Comparison of ENCODE assay signal across 10 cellular contexts in the genomic region with DNA sequence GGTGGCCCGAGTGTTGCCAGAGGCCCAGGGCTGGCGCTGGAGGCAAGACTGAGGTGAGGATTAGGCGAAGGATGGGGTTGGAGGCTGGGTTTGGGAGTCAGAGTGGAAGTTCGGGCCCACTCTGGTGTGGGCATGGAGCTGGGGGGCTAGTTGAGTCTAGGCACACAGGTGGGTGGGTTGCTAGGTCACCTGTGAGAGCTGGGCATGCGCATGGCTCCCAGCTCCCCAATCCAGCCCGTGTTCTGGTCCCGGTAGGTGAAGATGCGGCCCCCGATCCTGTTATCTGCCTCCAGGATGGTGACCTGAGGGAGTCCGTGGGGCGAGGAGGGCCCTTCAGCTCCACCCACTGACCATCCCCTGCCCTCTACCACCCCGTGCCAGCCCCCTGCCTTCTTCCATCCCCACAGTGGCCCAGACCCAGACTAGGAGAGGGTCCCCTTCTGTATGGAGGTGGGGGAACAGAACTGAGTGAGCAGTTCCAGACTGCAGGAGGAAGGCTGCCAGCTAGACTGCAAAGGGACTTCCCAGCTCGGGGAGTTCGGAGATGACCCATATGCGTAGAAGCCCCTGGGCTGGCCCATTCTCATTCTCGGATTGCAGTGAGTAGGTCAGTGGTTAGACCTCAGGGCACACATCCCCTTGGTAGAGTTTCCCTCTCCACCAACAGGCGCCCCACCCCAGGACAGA. TPM values are rescaled to one million over a fixed set of nuclear protein-coding genes. Genes with fewer than 3 reads are reported as not detected.
A peak's percentile ranks its signal among the peaks of the same experiment; 100 is the strongest.
DNase-seq lines count a peak whose midpoint lies in the region; ATAC-seq and TF ChIP-seq lines count a peak whose summit lies in the region.
"Had no signal": no experiment of that assay in that cellular context is flagged by ENCODE, and none has a peak within 500 bp of the region (broad histone marks: within the 10 kb centered on the region; RNA-seq: fewer than 3 reads in every experiment).

No MANE protein-coding gene starts in this region.

- H3K23ac ChIP-seq in neuronal stem cell (ENCODE audit: low read depth, low read length, poor library complexity), result peak overlapping the region; percentile 55

- H2AK5ac ChIP-seq in neuronal stem cell (ENCODE audit: low read depth, low read length), result peak overlapping the region; percentile 84

- peaks cover 0 to 14% (median 3%) of the 10 kb centered on the region in 3 experiments for H3K27me3 ChIP-seq in neuronal stem cell (ENCODE audit: control insufficient read depth in 3 of 3, insufficient read depth in 3 of 3, low read depth in 1 of 3, low read length in 3 of 3)
- H3K27me3 ChIP-seq in dorsolateral prefrontal cortex, result peaks cover 0 to 5% (median 0%) of the 10 kb centered on the region in 45 donors

- no peak for TF ChIP-seq CTCF in dorsolateral prefrontal cortex (IDR thresholded peaks at IDR 0.05 in 54 of 56, conservative IDR thresholded peaks at IDR 0.05 in 2 of 56; ENCODE audit: low read depth in 1 of 56, partially characterized antibody in 56 of 56)

- H3K9ac ChIP-seq in neuronal stem cell (ENCODE audit: low read depth, low read length, poor library complexity), result no peak overlapping the region

- peak; percentile 44 for DNase-seq in Daoy (ENCODE audit: low read depth)
- DNase-seq in T-helper 9 cell, result peak; percentile 27
- no peak for DNase-seq in neuronal stem cell (ENCODE audit: low spot score)
- no peak for DNase-seq in SKM-1 treated with dmso at 0.1 percent for 144 hours (lab: John Stamatoyannopoulos, UW; ENCODE audit: unreplicated experiment)
- DNase-seq in middle frontal gyrus (ENCODE audit: extremely low spot score, low spot score), result no peak
- DNase-seq in dorsolateral prefrontal cortex, result no peak
- DNase-seq: NCI-H2171 treated with DMSO at 0.1 percent for 48 hours had no signal

- peaks cover 5 to 9% of the 10 kb centered on the region in 2 donors for H3K4me1 ChIP-seq in neuronal stem cell (ENCODE audit: control insufficient read depth in 2 of 2, insufficient read depth in 1 of 2, low read depth in 1 of 2, low read length in 2 of 2)
- H3K4me1 ChIP-seq: HAP-1 had no signal

- H3K14ac ChIP-seq in neuronal stem cell (ENCODE audit: low read length), result no peak overlapping the region

- H2BK15ac ChIP-seq in neuronal stem cell (ENCODE audit: low read length), result peak overlapping the region; percentile 67

- no peaks in the 10 kb centered on the region for H3K79me1 ChIP-seq in neuronal stem cell (ENCODE audit: low read depth, low read length)

- H2BK120ac ChIP-seq in neuronal stem cell (ENCODE audit: low read depth, low read length), result no peak overlapping the region

- H2BK12ac ChIP-seq in neuronal stem cell (ENCODE audit: low read length), result peak overlapping the region; percentile 6

- no CpG with 5 or more reads among the region's 17 CpGs for WGBS in neuronal stem cell (ENCODE audit: extremely low coverage in 2 of 2, insufficient read length in 2 of 2, insufficient replicate concordance in 1 of 2), 2 donors

- H4K91ac ChIP-seq in neuronal stem cell (ENCODE audit: low read depth, low read length, poor library complexity), result no peak overlapping the region

- intact Hi-C loops in dorsolateral prefrontal cortex (cut with DNase I), result no loop called here

- no peak overlapping the region for H2AFZ ChIP-seq in neuronal stem cell (ENCODE audit: low read length)

- no peak overlapping the region for H2BK5ac ChIP-seq in neuronal stem cell (ENCODE audit: low read length)

- H3K36me3 ChIP-seq in neuronal stem cell (replicated peaks in 1 of 2; ENCODE audit: control insufficient read depth in 2 of 2, insufficient read depth in 2 of 2, low read length in 2 of 2), result no peaks in the 10 kb centered on the region
- H3K36me3 ChIP-seq: HAP-1 had no signal

- peak; percentile 27 for ATAC-seq in GM18502 (IDR thresholded peaks at IDR 0.05; ENCODE audit: poor library complexity, unreplicated experiment)

- H3K27ac ChIP-seq in neuronal stem cell (replicated peaks; ENCODE audit: low read length), result no peak overlapping the region
- H3K27ac ChIP-seq in dorsolateral prefrontal cortex, result no peak overlapping the region

- H3K4me2 ChIP-seq in neuronal stem cell (ENCODE audit: insufficient read depth, low read length, poor library complexity, severe bottlenecking), result no peak overlapping the region

- peak overlapping the region; percentile 27 for H3K18ac ChIP-seq in neuronal stem cell (ENCODE audit: low read length)

- H3K9me3 ChIP-seq in neuronal stem cell (replicated peaks in 1 of 2; ENCODE audit: control insufficient read depth in 2 of 2, insufficient read depth in 1 of 2, low read depth in 1 of 2, low read length in 2 of 2), result peaks cover 0 to 1% of the 10 kb centered on the region in 2 donors
- H3K9me3 ChIP-seq: HAP-1 had no signal

- no peak overlapping the region for H3K4ac ChIP-seq in neuronal stem cell (ENCODE audit: low read length)

- no peak overlapping the region for H4K8ac ChIP-seq in neuronal stem cell (ENCODE audit: low read depth, low read length)

- no peak overlapping the region for H3K4me3 ChIP-seq in neuronal stem cell (ENCODE audit: low read length in 2 of 2)
- no peak overlapping the region for H3K4me3 ChIP-seq in dorsolateral prefrontal cortex
- H3K4me3 ChIP-seq: HAP-1, lung had no signal

RNA-seq across cellular contexts. Expression of a gene that starts 1.7 kb away (rescaled TPM):
- total RNA-seq in Daoy (2014; rRNA removed; shearing (Covaris generic)), result 9.1 and 9.3 TPM in 2 replicates
- 0.28 TPM for polyA plus RNA-seq in neuronal stem cell (2013, experiment 1 of 2)
- polyA plus RNA-seq in neuronal stem cell (2013, experiment 2 of 2), result 0.26 TPM
- total RNA-seq in dorsolateral prefrontal cortex, result 1 to 10 TPM in 52 of 120 experiments, under 1 TPM in 57, not detected in 11; 0.23 to 6.1 (median 0.96) TPM

RNA-seq across cellular contexts. Expression of a gene that starts 17.5 kb away (rescaled TPM):
- 5.9 and 8.1 TPM in 2 replicates for total RNA-seq in Daoy (2014; rRNA removed; shearing (Covaris generic))
- 29.5 TPM for polyA plus RNA-seq in neuronal stem cell (2013, experiment 1 of 2)
- 29.9 TPM for polyA plus RNA-seq in neuronal stem cell (2013, experiment 2 of 2)
- total RNA-seq in dorsolateral prefrontal cortex, result 100 to 1,000 TPM in 14 of 120 experiments, 10 to 100 TPM in 106; 61.4 to 116 (median 85.9) TPM

RNA-seq across cellular contexts. Expression of a gene that starts 17.9 kb away (rescaled TPM):
- 9.6 and 10.5 TPM in 2 replicates for total RNA-seq in Daoy (2014; rRNA removed; shearing (Covaris generic))
- polyA plus RNA-seq in neuronal stem cell (2013, experiment 1 of 2), result 45.3 TPM
- 42.9 TPM for polyA plus RNA-seq in neuronal stem cell (2013, experiment 2 of 2)
- 10 to 100 TPM; 19.9 to 42.2 (median 27.8) TPM for total RNA-seq in dorsolateral prefrontal cortex

RNA-seq across cellular contexts. Expression of a gene that starts 27.6 kb away (rescaled TPM):
- 36.9 and 38.4 TPM in 2 replicates for total RNA-seq in Daoy (2014; rRNA removed; shearing (Covaris generic))
- polyA plus RNA-seq in neuronal stem cell (2013, experiment 1 of 2), result 56.3 TPM
- 62.9 TPM for polyA plus RNA-seq in neuronal stem cell (2013, experiment 2 of 2)
- 10 to 100 TPM; 26.3 to 92.5 (median 46.7) TPM for total RNA-seq in dorsolateral prefrontal cortex

RNA-seq across cellular contexts. Expression of a gene that starts 34.0 kb away (rescaled TPM):
- 8.9 and 17.4 TPM in 2 replicates for total RNA-seq in Daoy (2014; rRNA removed; shearing (Covaris generic))
- 7.5 TPM for polyA plus RNA-seq in neuronal stem cell (2013, experiment 1 of 2)
- 7.7 TPM for polyA plus RNA-seq in neuronal stem cell (2013, experiment 2 of 2)
- total RNA-seq in dorsolateral prefrontal cortex, result 10 to 100 TPM in 65 of 120 experiments, 1 to 10 TPM in 55; 5.5 to 19.9 (median 10.1) TPM

Comparison
In these comparisons a context has a peak if more than half of its experiments do, and no peak if none do; other contexts are left out.
1. DNase-seq: peak in Daoy (single experiment) and T-helper 9 cell (single experiment); none in neuronal stem cell (single experiment), SKM-1 treated with dmso at 0.1 percent for 144 hours (single experiment), middle frontal gyrus (single experiment) and dorsolateral prefrontal cortex (0 of 10).